ENCODE assay signal across 8 cellular contexts in genomic region chr9:71446499-71447411, GRCh38.
A peak's percentile ranks its signal among the peaks of the same experiment; 100 is the strongest.
DNase-seq lines count a peak whose midpoint lies in the region; ATAC-seq and TF ChIP-seq lines count a peak whose summit lies in the region.

No MANE protein-coding gene starts in this region.

- intact Hi-C loops in left colon (cut with DNase I, micrococcal nuclease), result no loop called here

- H3K4me1 ChIP-seq in RWPE2 (ENCODE audit: insufficient read depth, poor library complexity, severe bottlenecking), result no peaks in the 10 kb centered on the region

- no peaks in the 10 kb centered on the region for H3K9me3 ChIP-seq in RWPE2 (ENCODE audit: severe bottlenecking)

- peak overlapping the region; percentile 17 for H3K4me3 ChIP-seq in RWPE2 (ENCODE audit: severe bottlenecking)
- H3K4me3 ChIP-seq in choroid plexus epithelial cell (ENCODE audit: low read depth, low read length), result peak overlapping the region; percentile 51

- no peaks in the 10 kb centered on the region for H3K36me3 ChIP-seq in RWPE2 (ENCODE audit: low read depth)

- peaks cover 50% of the 10 kb centered on the region for H3K27me3 ChIP-seq in RWPE2 (ENCODE audit: insufficient read depth, poor library complexity, severe bottlenecking)

- ATAC-seq in GM19463 (IDR thresholded peaks at IDR 0.05; ENCODE audit: unreplicated experiment) (peak; percentile 90), HG03469 (IDR thresholded peaks at IDR 0.05; ENCODE audit: unreplicated experiment) (peak; percentile 42), RWPE2 (ENCODE audit: low read depth) (peak; percentile 91), left colon (peak; percentile 92)

- DNase-seq in Daoy (ENCODE audit: low read depth) (peak; percentile 68), RWPE2 (ENCODE audit: low spot score) (peak; percentile 55), choroid plexus epithelial cell (ENCODE audit: low read depth) (peak; percentile 50), left colon (peak; percentile 23 to 48), 8988T (no peak)
- peak; percentile 22 for DNase-seq in stimulated activated CD4-positive, alpha-beta T cell treated with anti-CD3 and anti-CD28 coated beads, Interleukin-4, amount 100 ng/mL, for 1 hour

- no peak overlapping the region for H3K27ac ChIP-seq in RWPE2 (ENCODE audit: poor library complexity, severe bottlenecking)

- TF ChIP-seq CTCF in RWPE2 (IDR thresholded peaks at IDR 0.05; ENCODE audit: poor library complexity, severe bottlenecking) (peak; percentile 7), choroid plexus epithelial cell (conservative IDR thresholded peaks at IDR 0.05; ENCODE audit: low read depth, low read length) (no peak)

Comparison
In these comparisons a context has a peak if more than half of its experiments do, and no peak if none do; other contexts are left out.
1. ATAC-seq: peak in every context shown above with its lines; median percentile 92 in left colon; 91 in RWPE2; 90 in GM19463; 42 in HG03469.